ENCODE assay signal across 8 cellular contexts in genomic region chr3:194003128-194004057, GRCh38.
A peak's percentile ranks its signal among the peaks of the same experiment; 100 is the strongest.
DNase-seq lines count a peak whose midpoint lies in the region; ATAC-seq and TF ChIP-seq lines count a peak whose summit lies in the region.

No MANE protein-coding gene starts in this region.

- peak; percentile 80 for ATAC-seq in stimulated activated naive CD8-positive, alpha-beta T cell treated with anti-CD3 and anti-CD28 coated beads, Interleukin-15, amount 100 ng/mL, for 72 hours

- no peaks in the 10 kb centered on the region for H3K9me3 Mint-ChIP-seq in HFFc6
- no peaks in the 10 kb centered on the region for H3K9me3 Mint-ChIP-seq in stimulated activated naive CD8-positive, alpha-beta T cell treated with anti-CD3 and anti-CD28 coated beads, Interleukin-15, amount 100 ng/mL, for 72 hours

- H3K4me3 Mint-ChIP-seq in HFFc6, result peak overlapping the region; percentile 84
- H3K4me3 Mint-ChIP-seq in stimulated activated naive CD8-positive, alpha-beta T cell treated with anti-CD3 and anti-CD28 coated beads, Interleukin-15, amount 100 ng/mL, for 72 hours, result peak overlapping the region; percentile 29 to 60

- no peaks in the 10 kb centered on the region for H3K36me3 ChIP-seq in WERI-Rb-1
- no peaks in the 10 kb centered on the region for H3K36me3 ChIP-seq in esophagus (ENCODE audit: control insufficient read depth in 2 of 2, insufficient read depth in 2 of 2, low read length in 1 of 2)

- H3K4me1 ChIP-seq in esophagus (ENCODE audit: control insufficient read depth in 2 of 2, insufficient read depth in 2 of 2, low read length in 1 of 2) (peaks cover 0 to 7% of the 10 kb centered on the region in 2 donors), mononuclear cell (ENCODE audit: insufficient read depth, low read length) (peaks cover 44% of the 10 kb centered on the region)

- H3K4me3 ChIP-seq in WERI-Rb-1 (ENCODE audit: low read depth, low read length), result peak overlapping the region; percentile 55
- H3K4me3 ChIP-seq in esophagus (ENCODE audit: low read depth in 1 of 2, low read length in 2 of 2), result peak overlapping the region; percentile 28 to 36
- peak overlapping the region; percentile 23 for H3K4me3 ChIP-seq in mononuclear cell (ENCODE audit: low read length)

- H3K9me3 ChIP-seq in WERI-Rb-1 (ENCODE audit: severe bottlenecking) (no peaks in the 10 kb centered on the region), esophagus (ENCODE audit: control insufficient read depth in 2 of 2, insufficient read depth in 1 of 2, low read depth in 1 of 2, low read length in 1 of 2) (no peaks in the 10 kb centered on the region), mononuclear cell (ENCODE audit: low read depth, low read length) (no peaks in the 10 kb centered on the region)

- DNase-seq in SIG-M5 treated with dmso at 0.1 percent for 504 hours (lab: John Stamatoyannopoulos, UW; ENCODE audit: unreplicated experiment) (peak; percentile 81), SIG-M5 (lab: John Stamatoyannopoulos, UW) (no peak), HFFc6 (peak; percentile 87), NCI-H128 (lab: John Stamatoyannopoulos, UW; ENCODE audit: unreplicated experiment) (peak; percentile 12), WERI-Rb-1 (peak; percentile 60)
- peak; percentile 13 to 14 for DNase-seq in stimulated activated naive CD8-positive, alpha-beta T cell treated with anti-CD3 and anti-CD28 coated beads, Interleukin-15, amount 100 ng/mL, for 72 hours

- WGBS in esophagus, 2 donors, result 6 to 7% methylated on average over 56 to 57 of the region's 57 CpGs

- peaks cover 20% of the 10 kb centered on the region for H3K4me1 Mint-ChIP-seq in HFFc6 (ENCODE audit: low read depth)
- H3K4me1 Mint-ChIP-seq in stimulated activated naive CD8-positive, alpha-beta T cell treated with anti-CD3 and anti-CD28 coated beads, Interleukin-15, amount 100 ng/mL, for 72 hours, result peaks cover 19% of the 10 kb centered on the region

- TF ChIP-seq CTCF in HFFc6 (IDR thresholded peaks at IDR 0.05) (no peak), WERI-Rb-1 (IDR thresholded peaks at IDR 0.05; ENCODE audit: low read depth, low read length) (no peak)

- peak overlapping the region; percentile 86 for H3K27ac Mint-ChIP-seq in HFFc6
- H3K27ac Mint-ChIP-seq in stimulated activated naive CD8-positive, alpha-beta T cell treated with anti-CD3 and anti-CD28 coated beads, Interleukin-15, amount 100 ng/mL, for 72 hours, result no peak overlapping the region

- H3K27me3 ChIP-seq in WERI-Rb-1 (ENCODE audit: insufficient read depth, low read depth, severe bottlenecking) (no peaks in the 10 kb centered on the region), esophagus (ENCODE audit: control insufficient read depth in 1 of 2, insufficient read depth in 2 of 2, low read length in 2 of 2) (no peaks in the 10 kb centered on the region), mononuclear cell (ENCODE audit: insufficient read depth, low read length) (peaks cover 10% of the 10 kb centered on the region)

- no peaks in the 10 kb centered on the region for H3K36me3 Mint-ChIP-seq in HFFc6 (ENCODE audit: low read depth)

- peak overlapping the region; percentile 56 for H3K27ac ChIP-seq in WERI-Rb-1
- peak overlapping the region; percentile 90 to 98 for H3K27ac ChIP-seq in esophagus (ENCODE audit: low read depth in 2 of 2, low read length in 1 of 2)

- no peaks in the 10 kb centered on the region; the same call in none of the 2 replicates for H3K27me3 Mint-ChIP-seq in HFFc6 (ENCODE audit: insufficient read depth)
- peaks cover 51% of the 10 kb centered on the region for H3K27me3 Mint-ChIP-seq in stimulated activated naive CD8-positive, alpha-beta T cell treated with anti-CD3 and anti-CD28 coated beads, Interleukin-15, amount 100 ng/mL, for 72 hours
